Comparison of ENCODE assay signal across 8 cellular contexts in genomic region chr1:109548321-109549267, GRCh38. TPM values are rescaled to one million over a fixed set of nuclear protein-coding genes. Genes with fewer than 3 reads are reported as not detected.
DNase-seq lines count a peak whose midpoint lies in the region; ATAC-seq, FAIRE-seq and TF ChIP-seq lines count a peak whose summit lies in the region.

TSS of gene GNAI3 (plus strand) at chr1:109548615. CDS start at chr1:109548721, 106 bp downstream.

- H3K9me3 Mint-ChIP-seq in activated CD4-positive, alpha-beta T cell treated with anti-CD3 and anti-CD28 coated beads for 36 hours (ENCODE audit: low read depth): no peaks in the 10 kb centered on the region

- DNase-seq in BE2C: peak; percentile 94
- DNase-seq in GM19239 (ENCODE audit: insufficient read length, low spot score): peak; percentile 90
- peak; percentile 92 for DNase-seq in NCI-H510A treated with DMSO at 0.1 percent for 48 hours (lab: John Stamatoyannopoulos, UW)
- DNase-seq in activated CD4-positive, alpha-beta T cell treated with anti-CD3 and anti-CD28 coated beads for 36 hours: peak; percentile 97
- peak; percentile 96 for DNase-seq in choroid plexus epithelial cell (ENCODE audit: low read depth)
- peak; percentile 85 for DNase-seq in kidney epithelial cell (ENCODE audit: low read depth)
- peak; percentile 96 for DNase-seq in stimulated activated CD4-positive, alpha-beta T cell treated with anti-CD3 and anti-CD28 coated beads, Interleukin-15, amount 100 ng/mL, for 24 hours

- peak within 1 kb of the TSS; percentile 96 for H3K27ac Mint-ChIP-seq in activated CD4-positive, alpha-beta T cell treated with anti-CD3 and anti-CD28 coated beads for 36 hours

- H3K4me3 ChIP-seq in BE2C (ENCODE audit: low read depth, low read length) (peak within 1 kb of the TSS; percentile 92), choroid plexus epithelial cell (ENCODE audit: low read depth, low read length) (peak within 1 kb of the TSS; percentile 91), kidney epithelial cell (ENCODE audit: low read depth, low read length) (peak within 1 kb of the TSS; percentile 90)

- POLR2A ChIA-PET in activated CD4-positive, alpha-beta T cell treated with anti-CD3 and anti-CD28 coated beads for 36 hours (lab: Charles Lee): interaction anchor here (0.5 to 2.2 kb wide), 14 partner anchors 11 to 502 kb away, joined by 3 to 13 read pairs (median 4); partner anchors contain the start of genes AHCYL1, AMPD2, GNAT2 and GSTM1

- FAIRE-seq in GM19239 (lab: Jason Lieb, UNC): peak; percentile 94

- CTCF ChIA-PET in activated CD4-positive, alpha-beta T cell treated with anti-CD3 and anti-CD28 coated beads for 36 hours (lab: Charles Lee): interaction anchor here (0.7 to 3.2 kb wide), 27 partner anchors 10 to 993 kb away, joined by 3 to 37 read pairs (median 5); partner anchors contain the start of genes AHCYL1, AMPD2, CYB561D1 and GNAT2

- H3K4me1 Mint-ChIP-seq in activated CD4-positive, alpha-beta T cell treated with anti-CD3 and anti-CD28 coated beads for 36 hours: peaks cover 49% of the 10 kb centered on the region

- peak within 1 kb of the TSS; percentile 99 for H3K4me3 Mint-ChIP-seq in activated CD4-positive, alpha-beta T cell treated with anti-CD3 and anti-CD28 coated beads for 36 hours

- H3K36me3 ChIP-seq in BE2C (no peaks in the 10 kb centered on the region), kidney epithelial cell (ENCODE audit: control insufficient read depth, insufficient read depth, low read length) (no peaks in the 10 kb centered on the region)

- peaks cover 2% of the 10 kb centered on the region for H3K36me3 Mint-ChIP-seq in activated CD4-positive, alpha-beta T cell treated with anti-CD3 and anti-CD28 coated beads for 36 hours (ENCODE audit: low read depth)

- H3K27me3 Mint-ChIP-seq in activated CD4-positive, alpha-beta T cell treated with anti-CD3 and anti-CD28 coated beads for 36 hours: no peaks in the 10 kb centered on the region

- ATAC-seq in HG03442 (IDR thresholded peaks at IDR 0.05; ENCODE audit: unreplicated experiment): peak; percentile 89
- ATAC-seq in activated CD4-positive, alpha-beta T cell treated with anti-CD3 and anti-CD28 coated beads for 36 hours: peak; percentile 97

- H3K27me3 ChIP-seq in BE2C: no peaks in the 10 kb centered on the region
- H3K27me3 ChIP-seq in kidney epithelial cell (ENCODE audit: control insufficient read depth, insufficient read depth, low read length): no peaks in the 10 kb centered on the region

- peaks cover 8% of the 10 kb centered on the region for H3K4me1 ChIP-seq in BE2C

- TF ChIP-seq CTCF in BE2C (IDR thresholded peaks at IDR 0.05; ENCODE audit: low read depth, low read length) (no peak), choroid plexus epithelial cell (conservative IDR thresholded peaks at IDR 0.05; ENCODE audit: low read depth, low read length) (no peak), kidney epithelial cell (IDR thresholded peaks at IDR 0.05; ENCODE audit: insufficient read depth, low read length, poor library complexity, severe bottlenecking) (no peak)

- no peaks in the 10 kb centered on the region for H3K9me3 ChIP-seq in BE2C

- intact Hi-C loops in activated CD4-positive, alpha-beta T cell treated with anti-CD3 and anti-CD28 coated beads for 36 hours (cut with DNase I, micrococcal nuclease): loop anchor here (1.0 to 5.0 kb wide), 13 partner anchors 54 to 791 kb away; partner anchors contain the start of genes AHCYL1 (in 2 of the 2), CYB561D1 (in 2 of the 2), ATXN7L2 (in 1 of the 2) and PSMA5 (in 1 of the 2)

RNA-seq across cellular contexts. Expression of gene GNAI3, which starts in this region (rescaled TPM):
- 8.0 TPM for polyA plus RNA-seq in BE2C (2012; ENCODE audit: insufficient read depth, insufficient read length, low read depth)
- 1 to 10 TPM; 7.1 to 9.6 TPM for total RNA-seq in activated CD4-positive, alpha-beta T cell treated with anti-CD3 and anti-CD28 coated beads for 36 hours
- total RNA-seq in kidney epithelial cell: 11.3 and 11.9 TPM in 2 replicates

Comparison
In these comparisons a context has a peak if more than half of its experiments do, and no peak if none do; other contexts are left out.
1. Peak in every context shown above with its lines: DNase-seq, ATAC-seq and H3K4me3 ChIP-seq.